Comparison of ENCODE assay signal across 32 cellular contexts in the genomic region with DNA sequence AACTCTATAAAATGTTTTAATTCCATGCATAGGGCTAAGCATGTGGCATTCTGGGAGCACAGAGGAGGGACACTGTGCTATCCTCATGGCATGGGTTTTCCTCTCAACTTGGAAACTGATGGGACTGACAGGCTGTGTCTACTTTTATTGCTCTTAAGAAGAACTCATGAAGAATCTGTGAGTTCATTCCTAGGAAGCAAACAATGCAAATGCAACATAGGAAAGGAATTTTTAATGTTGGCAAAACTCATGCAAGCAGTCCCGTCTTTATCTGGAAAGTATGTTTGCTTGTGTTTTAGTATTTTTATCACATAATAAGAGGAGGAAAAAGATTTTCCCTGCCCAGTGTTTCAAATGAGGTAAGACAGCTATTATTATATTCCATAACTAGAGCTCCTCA.
"Had no signal": no experiment of that assay in that cellular context is flagged by ENCODE, and none has a peak within 500 bp of the region (broad histone marks: within the 10 kb centered on the region; RNA-seq: fewer than 3 reads in every experiment).

No MANE protein-coding gene starts in this region.

- H3K27me3 ChIP-seq: adrenal gland, body of pancreas, esophagus muscularis mucosa, gastrocnemius medialis had no signal

- DNase-seq: activated B cell treated with CpG ODN at 0.5 μM for 24 hours; activated CD4-positive, alpha-beta T cell treated with anti-CD3 and anti-CD28 coated beads for 48 hours; activated CD4-positive, alpha-beta T cell treated with anti-CD3 and anti-CD28 coated beads, Interleukin-2, amount 50 U/mL, for 1 hour; activated CD4-positive, alpha-beta T cell treated with anti-CD3 and anti-CD28 coated beads, Interleukin-2, amount 50 U/mL, for 48 hours; activated CD8-positive, alpha-beta memory T cell treated with anti-CD3 and anti-CD28 coated beads for 24 hours; activated CD8-positive, alpha-beta T cell treated with anti-CD3 and anti-CD28 coated beads for 36 hours; activated effector memory CD4-positive, alpha-beta T cell treated with Interleukin-2 at 50 U/mL for 16 hours; activated gamma-delta T cell treated with Interleukin-2 at 50 U/mL for 16 hours; activated naive CD4-positive, alpha-beta T cell treated with anti-CD3 and anti-CD28 coated beads, Interleukin-2, amount 50 U/mL, for 16 hours; activated naive CD4-positive, alpha-beta T cell treated with Interleukin-2 at 50 U/mL for 16 hours; activated T-cell treated with anti-CD3 and anti-CD28 coated beads, Interleukin-2, amount 50 U/mL, for 4 hours; adrenal gland; amygdala; aorta; body of pancreas; caudate nucleus; cortex of kidney; dermis blood vessel endothelial cell; effector CD4-positive, alpha-beta T cell; effector memory CD8-positive, alpha-beta T cell; erythroblast; foreskin keratinocyte; gastrocnemius medialis; glutamatergic neuron; heart left ventricle; T-helper 1 cell; T-helper 17 cell; T1000; WERI-Rb-1 had no signal

- H3K36me3 ChIP-seq: adrenal gland, esophagus muscularis mucosa, gastrocnemius medialis, heart left ventricle, WERI-Rb-1 had no signal

- H3K4me3 ChIP-seq: adrenal gland, body of pancreas, esophagus muscularis mucosa, gastrocnemius medialis, heart left ventricle had no signal

- ATAC-seq: activated CD4-positive, CD25-positive, alpha-beta regulatory T cell treated with anti-CD3 and anti-CD28 coated beads, Interleukin-2, amount 50 U/mL, for 24 hours; activated CD8-positive, alpha-beta T cell treated with anti-CD3 and anti-CD28 coated beads for 36 hours; activated T-cell treated with anti-CD3 and anti-CD28 coated beads, Interleukin-2, amount 50 U/mL, for 4 hours; activated T-helper 17 cell treated with anti-CD3 and anti-CD28 coated beads, Interleukin-2, amount 50 U/mL, for 72 hours; body of pancreas; effector memory CD8-positive, alpha-beta T cell; foreskin keratinocyte; gastrocnemius medialis; heart left ventricle; T-helper 17 cell had no signal

- H3K4me1 ChIP-seq: adrenal gland, body of pancreas, esophagus muscularis mucosa, foreskin keratinocyte, gastrocnemius medialis, heart left ventricle had no signal

- H3K9me3 ChIP-seq: adrenal gland, body of pancreas, esophagus muscularis mucosa, gastrocnemius medialis, heart left ventricle had no signal

- H3K27ac ChIP-seq: adrenal gland, body of pancreas, esophagus muscularis mucosa, foreskin keratinocyte, gastrocnemius medialis, heart left ventricle, WERI-Rb-1 had no signal
